ENCODE assay signal across 29 cellular contexts in the genomic region with DNA sequence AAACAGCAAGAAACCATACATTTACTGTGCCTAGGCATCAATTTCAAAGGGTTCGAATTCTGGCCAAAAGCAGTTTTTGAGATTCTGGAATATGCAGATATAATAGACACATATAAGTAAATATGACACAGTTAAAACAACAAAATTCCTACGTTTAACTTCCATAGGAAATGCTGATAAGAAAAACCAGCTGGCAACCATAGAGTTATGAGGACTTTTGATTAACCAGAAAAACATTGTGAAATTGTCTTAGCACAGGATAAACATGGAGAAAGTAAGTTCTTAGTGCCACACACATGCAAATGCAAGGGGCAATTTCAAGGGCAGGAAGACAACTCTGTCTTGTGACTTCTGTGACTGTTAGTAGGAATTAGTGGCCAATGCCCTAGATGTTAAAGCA.
"Had no signal": no experiment of that assay in that cellular context is flagged by ENCODE, and none has a peak within 500 bp of the region (broad histone marks: within the 10 kb centered on the region; RNA-seq: fewer than 3 reads in every experiment).

No MANE protein-coding gene starts in this region.

- H2AFZ ChIP-seq: hepatocyte had no signal

- FAIRE-seq: urothelium cell line had no signal

- H3K4me3 ChIP-seq: esophagus squamous epithelium, gastroesophageal sphincter, hepatocyte, lower lobe of right lung, mucosa of descending colon, right lobe of liver, thoracic aorta had no signal

- DNase-seq: activated CD4-positive, alpha-beta T cell treated with anti-CD3 and anti-CD28 coated beads for 36 hours; activated CD4-positive, CD25-positive, alpha-beta regulatory T cell; activated CD8-positive, alpha-beta memory T cell treated with anti-CD3 and anti-CD28 coated beads, Interleukin-2, amount 10 ng/mL, durations not matched to agents 7 days and 5 days; activated CD8-positive, alpha-beta T cell treated with anti-CD3 and anti-CD28 coated beads, Interleukin-2, amount 10 ng/mL, durations not matched to agents 7 days and 5 days; activated naive CD4-positive, alpha-beta T cell; activated T-cell treated with anti-CD3 and anti-CD28 coated beads, Interleukin-2, amount 50 U/mL, for 72 hours; aorta; caudate nucleus; esophagus squamous epithelium; immature natural killer cell; lower lobe of right lung; mesendoderm; mucosa of descending colon; right lobe of liver; stimulated activated CD4-positive, alpha-beta T cell treated with anti-CD3 and anti-CD28 coated beads, Interleukin-12 subunit alpha, Interleukin-12 subunit beta, amount 100 ng/mL, for 4 hours; stimulated activated CD4-positive, alpha-beta T cell treated with anti-CD3 and anti-CD28 coated beads, Interleukin-4, amount 100 ng/mL, for 1 hour; stimulated activated naive CD8-positive, alpha-beta T cell treated with anti-CD3 and anti-CD28 coated beads, Interleukin-15, Interleukin-2, amounts not matched to agents 100 U/mL and 50 U/mL, for 24 hours; T-helper 1 cell; trophoblast cell had no signal

- H3K36me3 Mint-ChIP-seq: activated CD8-positive, alpha-beta memory T cell treated with anti-CD3 and anti-CD28 coated beads, Interleukin-2, amount 10 ng/mL, durations not matched to agents 7 days and 5 days; brain; natural killer cell treated with Interleukin-12 subunit alpha and Interleukin-12 subunit beta and Interleukin-15 and Interleukin-18, amount 100 ng/mL, for 72 hours had no signal

- H3K27me3 Mint-ChIP-seq: activated CD4-positive, alpha-beta T cell treated with anti-CD3 and anti-CD28 coated beads for 36 hours; activated CD8-positive, alpha-beta memory T cell treated with anti-CD3 and anti-CD28 coated beads, Interleukin-2, amount 10 ng/mL, durations not matched to agents 7 days and 5 days; brain; natural killer cell treated with Interleukin-12 subunit alpha and Interleukin-12 subunit beta and Interleukin-15 and Interleukin-18, amount 100 ng/mL, for 72 hours had no signal

- H3K4me1 Mint-ChIP-seq: activated CD4-positive, alpha-beta T cell treated with anti-CD3 and anti-CD28 coated beads for 36 hours; activated CD8-positive, alpha-beta memory T cell treated with anti-CD3 and anti-CD28 coated beads, Interleukin-2, amount 10 ng/mL, durations not matched to agents 7 days and 5 days; brain; immature natural killer cell had no signal

- H3K9me3 ChIP-seq: esophagus squamous epithelium, lower lobe of right lung, mucosa of descending colon, neutrophil, right lobe of liver, thoracic aorta had no signal

- H3K4me1 ChIP-seq: esophagus squamous epithelium, gastroesophageal sphincter, lower lobe of right lung, right lobe of liver had no signal

- H3K27ac Mint-ChIP-seq: activated CD4-positive, alpha-beta T cell treated with anti-CD3 and anti-CD28 coated beads for 36 hours; activated CD8-positive, alpha-beta memory T cell treated with anti-CD3 and anti-CD28 coated beads, Interleukin-2, amount 10 ng/mL, durations not matched to agents 7 days and 5 days; activated CD8-positive, alpha-beta T cell treated with anti-CD3 and anti-CD28 coated beads, Interleukin-2, amount 10 ng/mL, durations not matched to agents 7 days and 5 days; activated naive CD4-positive, alpha-beta T cell treated with anti-CD3 and anti-CD28 coated beads, Interleukin-2, amount 50 U/mL, for 72 hours; activated T-cell treated with anti-CD3 and anti-CD28 coated beads, Interleukin-2, amount 50 U/mL, for 72 hours; brain; immature natural killer cell; natural killer cell treated with Interleukin-12 subunit alpha and Interleukin-12 subunit beta and Interleukin-15 and Interleukin-18, amount 100 ng/mL, for 72 hours; T-helper 2 cell treated with Interferon-gamma antibody and Interleukin-4, amounts not matched to agents 5 μg/mL and 100 μg/mL, for 36 hours had no signal

- H3K27me3 ChIP-seq: esophagus squamous epithelium, gastroesophageal sphincter, hepatocyte, neutrophil, right lobe of liver had no signal

- H3K4me2 ChIP-seq: hepatocyte had no signal

- H3K4me3 Mint-ChIP-seq: activated CD4-positive, alpha-beta T cell treated with anti-CD3 and anti-CD28 coated beads for 36 hours; activated CD8-positive, alpha-beta memory T cell treated with anti-CD3 and anti-CD28 coated beads, Interleukin-2, amount 10 ng/mL, durations not matched to agents 7 days and 5 days; activated CD8-positive, alpha-beta T cell treated with anti-CD3 and anti-CD28 coated beads, Interleukin-2, amount 10 ng/mL, durations not matched to agents 7 days and 5 days; activated T-cell treated with anti-CD3 and anti-CD28 coated beads, Interleukin-2, amount 50 U/mL, for 72 hours; brain; immature natural killer cell; natural killer cell treated with Interleukin-12 subunit alpha and Interleukin-12 subunit beta and Interleukin-15 and Interleukin-18, amount 100 ng/mL, for 72 hours; T-helper 2 cell treated with Interferon-gamma antibody and Interleukin-4, amounts not matched to agents 5 μg/mL and 100 μg/mL, for 36 hours had no signal

- ATAC-seq: activated CD4-positive, alpha-beta T cell treated with anti-CD3 and anti-CD28 coated beads for 36 hours; activated CD8-positive, alpha-beta memory T cell treated with anti-CD3 and anti-CD28 coated beads, Interleukin-2, amount 10 ng/mL, durations not matched to agents 7 days and 5 days; activated CD8-positive, alpha-beta T cell treated with anti-CD3 and anti-CD28 coated beads, Interleukin-2, amount 10 ng/mL, durations not matched to agents 7 days and 5 days; activated naive CD4-positive, alpha-beta T cell treated with anti-CD3 and anti-CD28 coated beads, Interleukin-2, amount 50 U/mL, for 72 hours; activated T-cell treated with anti-CD3 and anti-CD28 coated beads, Interleukin-2, amount 50 U/mL, for 72 hours; gastroesophageal sphincter; lower lobe of right lung; mucosa of descending colon; natural killer cell treated with Interleukin-12 subunit alpha and Interleukin-12 subunit beta and Interleukin-15 and Interleukin-18, amount 100 ng/mL, for 72 hours; right lobe of liver; stimulated activated naive CD8-positive, alpha-beta T cell treated with anti-CD3 and anti-CD28 coated beads, Interleukin-15, Interleukin-2, amounts not matched to agents 100 U/mL and 50 U/mL, for 24 hours had no signal

- H3K36me3 ChIP-seq: esophagus squamous epithelium, gastroesophageal sphincter, lower lobe of right lung, neutrophil, right lobe of liver, thoracic aorta had no signal

- H3K79me2 ChIP-seq: hepatocyte had no signal

- H3K27ac ChIP-seq: epithelial cell of prostate, esophagus squamous epithelium, gastroesophageal sphincter, hepatocyte, lower lobe of right lung, neutrophil, right lobe of liver, thoracic aorta had no signal
